Comparison of ENCODE assay signal across 10 cellular contexts in genomic region chr16:81647527-81647926, GRCh38.
A peak's percentile ranks its signal among the peaks of the same experiment; 100 is the strongest.
DNase-seq lines count a peak whose midpoint lies in the region; ATAC-seq, FAIRE-seq and TF ChIP-seq lines count a peak whose summit lies in the region.
"Had no signal": no experiment of that assay in that cellular context is flagged by ENCODE, and none has a peak within 500 bp of the region (broad histone marks: within the 10 kb centered on the region; RNA-seq: fewer than 3 reads in every experiment).

No MANE protein-coding gene starts in this region.

- peak; percentile 82 for DNase-seq in EH (ENCODE audit: low read depth)
- peak; percentile 63 for DNase-seq in MG63
- DNase-seq in bronchial epithelial cell (ENCODE audit: low read depth) = peak; percentile 90
- DNase-seq in globus pallidus (ENCODE audit: low spot score) = no peak
- DNase-seq in Right ventricle myocardium superior = no peak
- no peak for DNase-seq in vagina (ENCODE audit: extremely low spot score in 2 of 2)
- DNase-seq: left cardiac atrium, uterus had no signal

- no peak for TF ChIP-seq CTCF in bronchial epithelial cell (IDR thresholded peaks at IDR 0.05; ENCODE audit: insufficient read depth, low read length, severe bottlenecking)
- no peak for TF ChIP-seq CTCF in vagina (IDR thresholded peaks at IDR 0.05)

- no peaks in the 10 kb centered on the region for H3K9me3 ChIP-seq in MG63
- no peaks in the 10 kb centered on the region for H3K9me3 ChIP-seq in mesodermal cell (ENCODE audit: control insufficient read depth, low read length)
- no peaks in the 10 kb centered on the region for H3K9me3 ChIP-seq in vagina
- H3K9me3 ChIP-seq: uterus had no signal

- ATAC-seq in GM19328 (IDR thresholded peaks at IDR 0.05; ENCODE audit: unreplicated experiment) = no peak
- no peak for ATAC-seq in Right ventricle myocardium superior (ENCODE audit: poor library complexity)
- ATAC-seq: left cardiac atrium had no signal

- H3K4me1 ChIP-seq in mesodermal cell (ENCODE audit: control insufficient read depth, insufficient read depth, low read length, poor library complexity, severe bottlenecking) = peaks cover 50% of the 10 kb centered on the region
- peaks cover 61% of the 10 kb centered on the region for H3K4me1 ChIP-seq in vagina

- no peak for FAIRE-seq in bronchial epithelial cell (lab: Jason Lieb, UNC)

- intact Hi-C loops in Right ventricle myocardium superior (cut with DNase I) (no loop called here), vagina (cut with DNase I) (no loop called here)

- H3K4me3 ChIP-seq in MG63 (no peak overlapping the region), bronchial epithelial cell (ENCODE audit: low read depth, low read length) (no peak overlapping the region), mesodermal cell (ENCODE audit: extremely low read depth, insufficient read depth, low read length, poor library complexity, severe bottlenecking) (no peak overlapping the region), vagina (no peak overlapping the region)
- H3K4me3 ChIP-seq: uterus had no signal

- H3K27ac ChIP-seq in mesodermal cell (ENCODE audit: low read depth, low read length, severe bottlenecking) = peak overlapping the region; percentile 86
- H3K27ac ChIP-seq in vagina = no peak overlapping the region
- H3K27ac ChIP-seq: uterus had no signal

- H3K27me3 ChIP-seq in MG63 = no peaks in the 10 kb centered on the region
- no peaks in the 10 kb centered on the region for H3K27me3 ChIP-seq in bronchial epithelial cell (ENCODE audit: control insufficient read depth, insufficient read depth, low read length)
- H3K27me3 ChIP-seq in vagina = no peaks in the 10 kb centered on the region
- H3K27me3 ChIP-seq: uterus had no signal

- H3K36me3 ChIP-seq in MG63 (no peaks in the 10 kb centered on the region; the same call in 1 of the 2 replicates), bronchial epithelial cell (ENCODE audit: control insufficient read depth, insufficient read depth, low read length) (peaks cover 11% of the 10 kb centered on the region), mesodermal cell (ENCODE audit: control insufficient read depth, insufficient read depth, low read length) (peaks cover 16% of the 10 kb centered on the region), vagina (peaks cover 0 to 2% of the 10 kb centered on the region in 2 donors)
- H3K36me3 ChIP-seq: uterus had no signal

- WGBS in mesodermal cell (ENCODE audit: insufficient coverage in 2 of 2), 2 experiments = 38 to 50% methylated on average over 1 of the region's 8 CpGs

- no peak for TF ChIP-seq POLR2A in vagina (IDR thresholded peaks at IDR 0.05)

Comparison
In these comparisons a context has a peak if more than half of its experiments do, and no peak if none do; other contexts are left out.
1. DNase-seq: peak in EH (single experiment), MG63 (single experiment) and bronchial epithelial cell (single experiment); none in globus pallidus (single experiment), Right ventricle myocardium superior (single experiment) and vagina (0 of 2).